ENCODE assay signal across 1 cellular context in genomic region chr18:79819951-79820351, GRCh38.
TF ChIP-seq lines count a peak whose summit lies in the region.

No MANE protein-coding gene starts in this region.

TF ChIP-seq in HepG2, 621 proteins besides CTCF, POLR2A, EP300 and RAD21 (continued from another document):
- TF ChIP-seq, protein P1, sequence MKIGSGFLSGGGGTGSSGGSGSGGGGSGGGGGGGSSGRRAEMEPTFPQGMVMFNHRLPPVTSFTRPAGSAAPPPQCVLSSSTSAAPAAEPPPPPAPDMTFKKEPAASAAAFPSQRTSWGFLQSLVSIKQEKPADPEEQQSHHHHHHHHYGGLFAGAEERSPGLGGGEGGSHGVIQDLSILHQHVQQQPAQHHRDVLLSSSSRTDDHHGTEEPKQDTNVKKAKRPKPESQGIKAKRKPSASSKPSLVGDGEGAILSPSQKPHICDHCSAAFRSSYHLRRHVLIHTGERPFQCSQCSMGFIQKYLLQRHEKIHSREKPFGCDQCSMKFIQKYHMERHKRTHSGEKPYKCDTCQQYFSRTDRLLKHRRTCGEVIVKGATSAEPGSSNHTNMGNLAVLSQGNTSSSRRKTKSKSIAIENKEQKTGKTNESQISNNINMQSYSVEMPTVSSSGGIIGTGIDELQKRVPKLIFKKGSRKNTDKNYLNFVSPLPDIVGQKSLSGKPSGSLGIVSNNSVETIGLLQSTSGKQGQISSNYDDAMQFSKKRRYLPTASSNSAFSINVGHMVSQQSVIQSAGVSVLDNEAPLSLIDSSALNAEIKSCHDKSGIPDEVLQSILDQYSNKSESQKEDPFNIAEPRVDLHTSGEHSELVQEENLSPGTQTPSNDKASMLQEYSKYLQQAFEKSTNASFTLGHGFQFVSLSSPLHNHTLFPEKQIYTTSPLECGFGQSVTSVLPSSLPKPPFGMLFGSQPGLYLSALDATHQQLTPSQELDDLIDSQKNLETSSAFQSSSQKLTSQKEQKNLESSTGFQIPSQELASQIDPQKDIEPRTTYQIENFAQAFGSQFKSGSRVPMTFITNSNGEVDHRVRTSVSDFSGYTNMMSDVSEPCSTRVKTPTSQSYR (CRISPR knock-in tag; IDR thresholded peaks at IDR 0.05; ENCODE audit: borderline replicate concordance) = no peak
- TF ChIP-seq, protein P2, sequence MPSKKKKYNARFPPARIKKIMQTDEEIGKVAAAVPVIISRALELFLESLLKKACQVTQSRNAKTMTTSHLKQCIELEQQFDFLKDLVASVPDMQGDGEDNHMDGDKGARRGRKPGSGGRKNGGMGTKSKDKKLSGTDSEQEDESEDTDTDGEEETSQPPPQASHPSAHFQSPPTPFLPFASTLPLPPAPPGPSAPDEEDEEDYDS (CRISPR knock-in tag; IDR thresholded peaks at IDR 0.05) = no peak
- no peak for TF ChIP-seq THYN1 (CRISPR knock-in tag; IDR thresholded peaks at IDR 0.05; ENCODE audit: borderline replicate concordance, low read depth)
- TF ChIP-seq RXRB (CRISPR knock-in tag; IDR thresholded peaks at IDR 0.05; ENCODE audit: borderline replicate concordance) = no peak
- no peak for TF ChIP-seq MATR3 (CRISPR knock-in tag; IDR thresholded peaks at IDR 0.05)
- no peak for TF ChIP-seq ZNF709 (CRISPR knock-in tag; IDR thresholded peaks at IDR 0.05)
- no peak for TF ChIP-seq PCBP2 (optimal IDR thresholded peaks at IDR 0.05; ENCODE audit: low read depth, low read length, poor library complexity, severe bottlenecking)
- TF ChIP-seq ZHX1 (CRISPR knock-in tag; IDR thresholded peaks at IDR 0.05; ENCODE audit: low read depth) = no peak
- TF ChIP-seq ZNF609 (CRISPR knock-in tag; IDR thresholded peaks at IDR 0.05; ENCODE audit: borderline replicate concordance) = no peak
- TF ChIP-seq SKI (IDR thresholded peaks at IDR 0.05; ENCODE audit: partially characterized antibody) = no peak
- no peak for TF ChIP-seq ZNF562 (CRISPR knock-in tag; IDR thresholded peaks at IDR 0.05; ENCODE audit: borderline replicate concordance)
- TF ChIP-seq SRSF4 (IDR thresholded peaks at IDR 0.05; ENCODE audit: low read depth, low read length, poor library complexity, severe bottlenecking) = no peak
TF ChIP-seq in HepG2: peak in this region for 0.
